In the genomic region with DNA sequence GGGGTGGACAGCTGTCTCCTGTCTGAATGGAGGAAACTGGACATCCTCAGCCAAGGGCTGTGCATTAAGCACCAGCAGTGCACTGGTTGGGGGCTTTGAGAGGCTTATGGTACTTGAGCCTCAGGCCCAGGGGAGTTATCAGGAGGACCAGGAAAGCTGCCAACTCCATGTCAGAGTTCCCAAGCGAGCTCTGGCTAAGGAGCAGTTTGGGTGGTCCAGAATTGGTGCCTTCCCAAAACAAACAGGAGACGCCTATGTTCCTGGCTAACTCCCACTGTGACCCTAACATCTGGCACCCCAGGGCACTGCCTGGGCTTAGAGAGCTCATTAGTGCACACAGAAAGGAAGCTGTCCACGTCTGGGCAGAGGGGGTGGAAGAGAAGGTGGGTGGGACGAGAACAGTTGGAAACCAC, we compare ENCODE assay signal across 23 cellular contexts.
DNase-seq lines count a peak whose midpoint lies in the region; ATAC-seq and TF ChIP-seq lines count a peak whose summit lies in the region.
"Had no signal": no experiment of that assay in that cellular context is flagged by ENCODE, and none has a peak within 500 bp of the region (broad histone marks: within the 10 kb centered on the region; RNA-seq: fewer than 3 reads in every experiment).

No MANE protein-coding gene starts in this region.

- H3K27me3 ChIP-seq in SJCRH30, result no peaks in the 10 kb centered on the region
- H3K27me3 ChIP-seq in tibial artery, result no peaks in the 10 kb centered on the region
- H3K27me3 ChIP-seq: foreskin keratinocyte, left lung, sigmoid colon, stomach, vagina had no signal

- CTCF ChIA-PET in HEK293 (lab: Yijun Ruan, JAX), result no interaction called here

- H3K36me3 ChIP-seq in HEK293 (ENCODE audit: control insufficient read depth in 2 of 2, insufficient read depth in 1 of 2, low read length in 2 of 2), result no peaks in the 10 kb centered on the region
- H3K36me3 ChIP-seq in SJCRH30, result no peaks in the 10 kb centered on the region
- H3K36me3 ChIP-seq in tibial artery, result no peaks in the 10 kb centered on the region
- H3K36me3 ChIP-seq: left lung, sigmoid colon, stomach, vagina, WERI-Rb-1 had no signal

- peak; percentile 99 to 100 for DNase-seq in SJCRH30
- peak; percentile 60 for DNase-seq in left ventricle myocardium superior
- DNase-seq in tibial artery, result peak; percentile 31 to 73
- DNase-seq: activated CD4-positive, alpha-beta memory T cell treated with anti-CD3 and anti-CD28 coated beads for 36 hours; activated naive CD4-positive, alpha-beta T cell treated with Interleukin-2 at 50 U/mL for 16 hours; AML-193; Calu3; cortex of kidney; foreskin keratinocyte; GF-D8; HFFc6; left lung; NCI-H1105; occipital lobe; sigmoid colon; stomach; WERI-Rb-1 had no signal

- no peaks in the 10 kb centered on the region for H3K9me3 ChIP-seq in HEK293 (ENCODE audit: control insufficient read depth, insufficient read depth, low read depth, low read length)
- H3K9me3 ChIP-seq in SJCRH30 (replicated peaks), result no peaks in the 10 kb centered on the region
- H3K9me3 ChIP-seq in tibial artery, result no peaks in the 10 kb centered on the region
- H3K9me3 ChIP-seq: left lung, sigmoid colon, stomach, vagina had no signal

- no peak for TF ChIP-seq CTCF in HEK293 (tag by site-specific recombination; IDR thresholded peaks at IDR 0.05)
- TF ChIP-seq CTCF in tibial artery (IDR thresholded peaks at IDR 0.05), result no peak

- H3K4me1 ChIP-seq in HEK293 (ENCODE audit: control insufficient read depth, insufficient read depth, low read length) (no peaks in the 10 kb centered on the region; the same call in 1 of the 2 replicates), SJCRH30 (peaks cover 56% of the 10 kb centered on the region), tibial artery (peaks cover 0 to 46% (median 14%) of the 10 kb centered on the region in 4 donors)
- H3K4me1 ChIP-seq: foreskin keratinocyte, left lung, vagina had no signal

- H3K27ac ChIP-seq in HEK293 (ENCODE audit: extremely low read depth, low read depth, low read length) (no peak overlapping the region), SJCRH30 (peak overlapping the region; percentile 71), tibial artery (peak overlapping the region; percentile 38 to 54)
- H3K27ac ChIP-seq: foreskin keratinocyte, left lung, sigmoid colon, vagina, WERI-Rb-1 had no signal

- intact Hi-C loops in left ventricle myocardium superior (cut with micrococcal nuclease), result no loop called here
- intact Hi-C loops in tibial artery (cut with DNase I; ENCODE audit: low total_unique reads), result no loop called here

- H3K4me3 ChIP-seq in HEK293 (ENCODE audit: low read depth, low read length) (no peak overlapping the region), SJCRH30 (no peak overlapping the region), tibial artery (no peak overlapping the region)
- H3K4me3 ChIP-seq: GM12878, left lung, sigmoid colon, stomach, vagina had no signal

- POLR2A ChIA-PET in HEK293 (lab: Yijun Ruan, JAX), result no interaction called here

- ATAC-seq in left ventricle myocardium superior (peak; percentile 81), GM18868 (IDR thresholded peaks at IDR 0.05; ENCODE audit: unreplicated experiment) (no peak), GM21825 (IDR thresholded peaks at IDR 0.05; ENCODE audit: unreplicated experiment) (no peak), HG02938 (IDR thresholded peaks at IDR 0.05; ENCODE audit: unreplicated experiment) (no peak)
- ATAC-seq: foreskin keratinocyte, GM12878, left lung had no signal

TF ChIP-seq in HEK293, 187 proteins besides CTCF, POLR2A, EP300 and RAD21 (continues in another document):
- no peak for TF ChIP-seq ZNF529 (tag by site-specific recombination; IDR thresholded peaks at IDR 0.05; ENCODE audit: insufficient replicate concordance)
- TF ChIP-seq HOXA7 (CRISPR knock-in tag; IDR thresholded peaks at IDR 0.05; ENCODE audit: borderline replicate concordance), result no peak
- TF ChIP-seq ZNF626 (tag by site-specific recombination; IDR thresholded peaks at IDR 0.05), result no peak
- TF ChIP-seq ZNF837 (tag by site-specific recombination; IDR thresholded peaks at IDR 0.05), result no peak
- no peak for TF ChIP-seq ZNF112 (tag by site-specific recombination; IDR thresholded peaks at IDR 0.05)
- TF ChIP-seq, protein P1, sequence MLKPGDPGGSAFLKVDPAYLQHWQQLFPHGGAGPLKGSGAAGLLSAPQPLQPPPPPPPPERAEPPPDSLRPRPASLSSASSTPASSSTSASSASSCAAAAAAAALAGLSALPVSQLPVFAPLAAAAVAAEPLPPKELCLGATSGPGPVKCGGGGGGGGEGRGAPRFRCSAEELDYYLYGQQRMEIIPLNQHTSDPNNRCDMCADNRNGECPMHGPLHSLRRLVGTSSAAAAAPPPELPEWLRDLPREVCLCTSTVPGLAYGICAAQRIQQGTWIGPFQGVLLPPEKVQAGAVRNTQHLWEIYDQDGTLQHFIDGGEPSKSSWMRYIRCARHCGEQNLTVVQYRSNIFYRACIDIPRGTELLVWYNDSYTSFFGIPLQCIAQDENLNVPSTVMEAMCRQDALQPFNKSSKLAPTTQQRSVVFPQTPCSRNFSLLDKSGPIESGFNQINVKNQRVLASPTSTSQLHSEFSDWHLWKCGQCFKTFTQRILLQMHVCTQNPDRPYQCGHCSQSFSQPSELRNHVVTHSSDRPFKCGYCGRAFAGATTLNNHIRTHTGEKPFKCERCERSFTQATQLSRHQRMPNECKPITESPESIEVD (tag by site-specific recombination; IDR thresholded peaks at IDR 0.05), result no peak
- TF ChIP-seq EGR2 (tag by site-specific recombination; IDR thresholded peaks at IDR 0.05; ENCODE audit: low read depth), result peak; percentile 86
- TF ChIP-seq SP2 (tag by site-specific recombination; IDR thresholded peaks at IDR 0.05), result no peak
- TF ChIP-seq ZBTB8A (tag by site-specific recombination; IDR thresholded peaks at IDR 0.05), result peak; percentile 39; the same call in 1 of the 2 replicates
- no peak for TF ChIP-seq KLF9 (tag by site-specific recombination; IDR thresholded peaks at IDR 0.05; ENCODE audit: low read depth)
- no peak for TF ChIP-seq ZBTB6 (tag by site-specific recombination; IDR thresholded peaks at IDR 0.05)
- TF ChIP-seq ZIC2 (tag by site-specific recombination; IDR thresholded peaks at IDR 0.05), result peak; percentile 94
- 0 out of 2 replicates have a peak, but pooled peaks have one; percentile 23 for TF ChIP-seq ZNF423 (tag by site-specific recombination; IDR thresholded peaks at IDR 0.05)
- no peak for TF ChIP-seq ZNF24 (tag by site-specific recombination; IDR thresholded peaks at IDR 0.05)
- TF ChIP-seq ZNF623 (tag by site-specific recombination; IDR thresholded peaks at IDR 0.05), result no peak
- peak; percentile 97 for TF ChIP-seq ZFHX2 (tag by site-specific recombination; conservative IDR thresholded peaks at IDR 0.05)
- TF ChIP-seq ZNF292 (tag by site-specific recombination; IDR thresholded peaks at IDR 0.05; ENCODE audit: borderline replicate concordance, low read depth), result no peak
- TF ChIP-seq ZNF610 (tag by site-specific recombination; IDR thresholded peaks at IDR 0.05; ENCODE audit: borderline replicate concordance), result no peak
- TF ChIP-seq, protein P2, sequence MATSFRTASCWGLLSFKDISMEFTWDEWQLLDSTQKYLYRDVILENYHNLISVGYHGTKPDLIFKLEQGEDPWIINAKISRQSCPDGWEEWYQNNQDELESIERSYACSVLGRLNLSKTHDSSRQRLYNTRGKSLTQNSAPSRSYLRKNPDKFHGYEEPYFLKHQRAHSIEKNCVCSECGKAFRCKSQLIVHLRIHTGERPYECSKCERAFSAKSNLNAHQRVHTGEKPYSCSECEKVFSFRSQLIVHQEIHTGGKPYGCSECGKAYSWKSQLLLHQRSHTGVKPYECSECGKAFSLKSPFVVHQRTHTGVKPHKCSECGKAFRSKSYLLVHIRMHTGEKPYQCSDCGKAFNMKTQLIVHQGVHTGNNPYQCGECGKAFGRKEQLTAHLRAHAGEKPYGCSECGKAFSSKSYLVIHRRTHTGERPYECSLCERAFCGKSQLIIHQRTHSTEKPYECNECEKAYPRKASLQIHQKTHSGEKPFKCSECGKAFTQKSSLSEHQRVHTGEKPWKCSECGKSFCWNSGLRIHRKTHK (tag by site-specific recombination; IDR thresholded peaks at IDR 0.05), result no peak
- no peak for TF ChIP-seq SP3 (tag by site-specific recombination; IDR thresholded peaks at IDR 0.05)
- no peak for TF ChIP-seq KLF17 (tag by site-specific recombination; IDR thresholded peaks at IDR 0.05)
- TF ChIP-seq KLF7 (tag by site-specific recombination; IDR thresholded peaks at IDR 0.05; ENCODE audit: borderline replicate concordance), result no peak
- no peak for TF ChIP-seq ZNF404 (tag by site-specific recombination; IDR thresholded peaks at IDR 0.05)
- TF ChIP-seq ZEB2 (tag by site-specific recombination; IDR thresholded peaks at IDR 0.05), result no peak
- no peak for TF ChIP-seq ZNF155 (tag by site-specific recombination; IDR thresholded peaks at IDR 0.05)
- no peak for TF ChIP-seq ZNF624 (tag by site-specific recombination; IDR thresholded peaks at IDR 0.05)
- peak; percentile 86 for TF ChIP-seq KLF1 (tag by site-specific recombination; IDR thresholded peaks at IDR 0.05)
